ENCODE assay signal across 9 cellular contexts in genomic region chr5:1101991-1102713, GRCh38. TPM values are rescaled to one million over a fixed set of nuclear protein-coding genes. Genes with fewer than 3 reads are reported as not detected.
A peak's percentile ranks its signal among the peaks of the same experiment; 100 is the strongest.
DNase-seq lines count a peak whose midpoint lies in the region; ATAC-seq, FAIRE-seq and TF ChIP-seq lines count a peak whose summit lies in the region.
"Had no signal": no experiment of that assay in that cellular context is flagged by ENCODE, and none has a peak within 500 bp of the region (broad histone marks: within the 10 kb centered on the region; RNA-seq: fewer than 3 reads in every experiment).

No MANE protein-coding gene starts in this region.

- H3K79me2 ChIP-seq in HepG2 (ENCODE audit: insufficient read depth, low read length) = peaks cover 72% of the 10 kb centered on the region

- H3K9ac ChIP-seq in NT2/D1 (ENCODE audit: insufficient read length, low read depth) (peak overlapping the region; percentile 61), HepG2 (ENCODE audit: insufficient read depth, low read depth, low read length) (0 out of 2 replicates have a peak overlapping the region, but pooled peaks have one; percentile 7)

- peak overlapping the region; percentile 70 for H3K27ac Mint-ChIP-seq in stimulated activated memory B cell treated with anti-CD40 and anti-IgM and Interleukin-4, amounts not matched to agents 10 μg/mL and 1 μg/mL and 100 μg/mL, for 72 hours

- no peak for TF ChIP-seq CTCF in HepG2 (CRISPR knock-in tag; IDR thresholded peaks at IDR 0.05)

- H3K4me1 ChIP-seq in NT2/D1 (ENCODE audit: insufficient read depth, insufficient read length) = peaks cover 47% of the 10 kb centered on the region
- peaks cover 55% of the 10 kb centered on the region for H3K4me1 ChIP-seq in HepG2 (ENCODE audit: insufficient read depth, low read length)

- H3K36me3 Mint-ChIP-seq in stimulated activated memory B cell treated with anti-CD40 and anti-IgM and Interleukin-4, amounts not matched to agents 10 μg/mL and 1 μg/mL and 100 μg/mL, for 72 hours = no peaks in the 10 kb centered on the region

- H3K27ac ChIP-seq in HepG2 (ENCODE audit: extremely low read length, insufficient read depth, low read length) = no peak overlapping the region

- H3K36me3 ChIP-seq in NT2/D1 (ENCODE audit: insufficient read depth, insufficient read length, low read length) (peaks cover 7% of the 10 kb centered on the region), HepG2 (replicated peaks in 1 of 2; ENCODE audit: control insufficient read depth in 1 of 2, insufficient read depth in 2 of 2, low read length in 2 of 2) (peaks cover 3 to 10% of the 10 kb centered on the region in 2 experiments; a peak in 2 of 5 replicates)

- no peak overlapping the region for H3K4me3 ChIP-seq in NT2/D1 (ENCODE audit: insufficient read length, low read depth)
- no peak overlapping the region for H3K4me3 ChIP-seq in HepG2 (replicated peaks in 1 of 3; ENCODE audit: insufficient read depth in 1 of 3, low read depth in 2 of 3, low read length in 3 of 3)

- POLR2A ChIA-PET in HepG2 (lab: Yijun Ruan, JAX) = no interaction called here

- CTCF ChIA-PET in HepG2 (lab: Yijun Ruan, JAX; ENCODE audit: low intra/inter-chr PET ratio, low total read pairs) = no interaction called here

- H3K9me3 ChIP-seq in NT2/D1 (ENCODE audit: insufficient read depth, low read length) = no peaks in the 10 kb centered on the region
- H3K9me3 ChIP-seq in HepG2 (ENCODE audit: low read length) = no peaks in the 10 kb centered on the region

- TF ChIP-seq EP300 in HepG2 (IDR thresholded peaks at IDR 0.05; ENCODE audit: low read depth in 2 of 2, low read length in 2 of 2) = no peak
- TF ChIP-seq EP300 in HepG2 (CRISPR knock-in tag; IDR thresholded peaks at IDR 0.05; ENCODE audit: borderline replicate concordance) = no peak

- WGBS in HepG2 (ENCODE audit: low lambda C conversion rate) = 79% methylated on average over 14 of the region's 22 CpGs

- H2AFZ ChIP-seq in HepG2 (ENCODE audit: low read length) = no peak overlapping the region

- no TSS peak for BruUV-seq in HepG2 (replicated peaks; lab: Mats Ljungman, UMichigan)

- TF ChIP-seq POLR2A in HepG2 (IDR thresholded peaks at IDR 0.05; ENCODE audit: insufficient read depth in 1 of 2, low read depth in 2 of 2, low read length in 2 of 2) = no peak

- H3K27me3 ChIP-seq in NT2/D1 (ENCODE audit: insufficient read depth, insufficient read length) = no peaks in the 10 kb centered on the region
- H3K27me3 ChIP-seq in HepG2 (ENCODE audit: control insufficient read depth in 1 of 2, insufficient read depth in 2 of 2, low read length in 2 of 2) = no peaks in the 10 kb centered on the region; a peak in 1 of 5 replicates

- intact Hi-C loops in HepG2 (cut with micrococcal nuclease; ENCODE audit: unreplicated experiment) = no loop called here
- intact Hi-C loops in posterior vena cava (cut with DNase I) = no loop called here

- in situ Hi-C loops in HepG2 (cut with HindIII; ENCODE audit: extremely low pct_ligation_motif_present, low pct_unique_long_range_greater_than_20kb) = loop anchor here (5.0 kb wide), 1 partner anchor 35 kb away; no protein-coding TSS in a partner anchor

- H3K27me3 Mint-ChIP-seq in stimulated activated memory B cell treated with anti-CD40 and anti-IgM and Interleukin-4, amounts not matched to agents 10 μg/mL and 1 μg/mL and 100 μg/mL, for 72 hours = no peaks in the 10 kb centered on the region

- no peak overlapping the region; the same call in 1 of the 2 replicates for H3K4me2 ChIP-seq in HepG2 (ENCODE audit: low read depth, low read length)

- H4K20me1 ChIP-seq in HepG2 (ENCODE audit: insufficient read depth, low read length) = peaks cover 33% of the 10 kb centered on the region; the same call in 1 of the 2 replicates

- ATAC-seq in HepG2 (no peak), HG03025 (IDR thresholded peaks at IDR 0.05; ENCODE audit: low FRiP score, unreplicated experiment) (no peak)
- no peak for ATAC-seq in stimulated activated memory B cell treated with anti-CD40 and anti-IgM and Interleukin-4, amounts not matched to agents 10 μg/mL and 1 μg/mL and 100 μg/mL, for 72 hours

- peaks cover 58% of the 10 kb centered on the region for H3K4me1 Mint-ChIP-seq in stimulated activated memory B cell treated with anti-CD40 and anti-IgM and Interleukin-4, amounts not matched to agents 10 μg/mL and 1 μg/mL and 100 μg/mL, for 72 hours

- no peak for TF ChIP-seq RAD21 in HepG2 (CRISPR knock-in tag; IDR thresholded peaks at IDR 0.05)

- peak overlapping the region; percentile 45 for H3K4me3 Mint-ChIP-seq in stimulated activated memory B cell treated with anti-CD40 and anti-IgM and Interleukin-4, amounts not matched to agents 10 μg/mL and 1 μg/mL and 100 μg/mL, for 72 hours

- FAIRE-seq in HepG2 (lab: Jason Lieb, UNC) = no peak

- H3K9me3 Mint-ChIP-seq in stimulated activated memory B cell treated with anti-CD40 and anti-IgM and Interleukin-4, amounts not matched to agents 10 μg/mL and 1 μg/mL and 100 μg/mL, for 72 hours = no peaks in the 10 kb centered on the region

- DNase-seq in NT2/D1 (ENCODE audit: low read depth, low spot score) (peak; percentile 50), dermis blood vessel endothelial cell (peak; percentile 62), HepG2 (ENCODE audit: low spot score) (no peak), posterior vena cava (ENCODE audit: low spot score) (no peak), NCI-H128 (lab: John Stamatoyannopoulos, UW; ENCODE audit: unreplicated experiment) (no peak)
- DNase-seq: activated naive CD4-positive, alpha-beta T cell; SHP77 treated with DMSO at 0.1 percent for 48 hours had no signal

TF ChIP-seq in HepG2, 621 proteins besides CTCF, POLR2A, EP300 and RAD21 (continues in another document):
- TF ChIP-seq, protein P1, sequence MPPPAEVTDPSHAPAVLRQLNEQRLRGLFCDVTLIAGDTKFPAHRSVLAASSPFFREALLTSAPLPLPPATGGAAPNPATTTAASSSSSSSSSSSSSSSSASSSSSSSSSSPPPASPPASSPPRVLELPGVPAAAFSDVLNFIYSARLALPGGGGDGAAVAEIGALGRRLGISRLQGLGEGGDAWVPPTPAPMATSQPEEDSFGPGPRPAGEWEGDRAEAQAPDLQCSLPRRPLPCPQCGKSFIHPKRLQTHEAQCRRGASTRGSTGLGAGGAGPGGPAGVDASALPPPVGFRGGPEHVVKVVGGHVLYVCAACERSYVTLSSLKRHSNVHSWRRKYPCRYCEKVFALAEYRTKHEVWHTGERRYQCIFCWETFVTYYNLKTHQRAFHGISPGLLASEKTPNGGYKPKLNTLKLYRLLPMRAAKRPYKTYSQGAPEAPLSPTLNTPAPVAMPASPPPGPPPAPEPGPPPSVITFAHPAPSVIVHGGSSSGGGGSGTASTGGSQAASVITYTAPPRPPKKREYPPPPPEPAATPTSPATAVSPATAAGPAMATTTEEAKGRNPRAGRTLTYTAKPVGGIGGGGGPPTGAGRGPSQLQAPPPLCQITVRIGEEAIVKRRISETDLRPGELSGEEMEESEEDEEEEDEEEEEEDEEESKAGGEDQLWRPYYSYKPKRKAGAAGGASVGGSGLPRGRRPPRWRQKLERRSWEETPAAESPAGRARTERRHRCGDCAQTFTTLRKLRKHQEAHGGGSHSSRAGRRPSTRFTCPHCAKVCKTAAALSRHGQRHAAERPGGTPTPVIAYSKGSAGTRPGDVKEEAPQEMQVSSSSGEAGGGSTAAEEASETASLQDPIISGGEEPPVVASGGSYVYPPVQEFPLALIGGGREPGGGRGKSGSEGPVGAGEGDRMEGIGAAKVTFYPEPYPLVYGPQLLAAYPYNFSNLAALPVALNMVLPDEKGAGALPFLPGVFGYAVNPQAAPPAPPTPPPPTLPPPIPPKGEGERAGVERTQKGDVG (CRISPR knock-in tag; IDR thresholded peaks at IDR 0.05; ENCODE audit: borderline replicate concordance) = peak; percentile 19; the same call in 1 of the 2 replicates
- TF ChIP-seq HNRNPL (IDR thresholded peaks at IDR 0.05; ENCODE audit: low read depth, low read length) (0 out of 2 replicates have a peak, but pooled peaks have one; percentile 9), ZFAT (CRISPR knock-in tag; conservative IDR thresholded peaks at IDR 0.05) (no peak), AGO2 (optimal IDR thresholded peaks at IDR 0.05; ENCODE audit: low read depth, low read length) (peak; percentile 77)

RNA-seq across cellular contexts. Expression of gene SLC12A7, which starts 9.7 kb away (rescaled TPM):
- total RNA-seq in dermis blood vessel endothelial cell (31.3 and 38.8 TPM in 2 replicates), HepG2 (2016; rRNA removed; fragmentation: Illumina TruSeq; extraction: Trizol) (7.4 and 14.0 TPM in 2 replicates), posterior vena cava (10 to 100 TPM; 23.8 to 34.6 TPM)
- 9.5 and 12.5 TPM in 2 replicates for total RNA-seq in HepG2 (2016; cell fraction: cytosol; rRNA removed; fragmentation: Illumina TruSeq; extraction: Trizol; ENCODE audit: low read depth)
- total RNA-seq in HepG2 (2016; cell fraction: insoluble cytoplasmic fraction; rRNA removed; fragmentation: Illumina TruSeq; extraction: Trizol) = 5.2 and 15.7 TPM in 2 replicates
- 6.9 and 7.7 TPM in 2 replicates for total RNA-seq in HepG2 (2016; cell fraction: membrane; rRNA removed; fragmentation: Illumina TruSeq; extraction: Trizol)
- 21.8 and 25.8 TPM in 2 replicates for total RNA-seq in HepG2 (2016; cell fraction: nucleus; rRNA removed; fragmentation: Illumina TruSeq; extraction: Trizol)
- polyA plus RNA-seq in HepG2 (2011; rRNA removed) = 18.5 and 25.6 TPM in 2 replicates
- 11.8 and 15.1 TPM in 2 replicates for polyA plus RNA-seq in HepG2 (2011; cell fraction: cytosol; rRNA removed)
- polyA plus RNA-seq in HepG2 (2011; cell fraction: nucleus; rRNA removed) = 164 and 213 TPM in 2 replicates
- 28.2 and 30.9 TPM in 2 replicates for polyA plus RNA-seq in HepG2 (2012)
- polyA plus RNA-seq in HepG2 (2016; cell fraction: cytosol; fragmentation: Illumina TruSeq; extraction: Trizol; ENCODE audit: low read depth) = 1.4 and 1.6 TPM in 2 replicates
- 6.3 and 7.6 TPM in 2 replicates for polyA plus RNA-seq in HepG2 (2016; cell fraction: insoluble cytoplasmic fraction; fragmentation: Illumina TruSeq; extraction: Trizol; ENCODE audit: low read depth)
- 3.2 and 3.7 TPM in 2 replicates for polyA plus RNA-seq in HepG2 (2016; cell fraction: membrane; fragmentation: Illumina TruSeq; extraction: Trizol; ENCODE audit: low read depth)
- polyA plus RNA-seq in HepG2 (2016; cell fraction: nucleus; fragmentation: Illumina TruSeq; extraction: Trizol; ENCODE audit: insufficient read depth, low read depth) = 88.5 and 93.5 TPM in 2 replicates
- polyA minus RNA-seq in HepG2 (2011; rRNA and poly(A)+ RNA removed; ENCODE audit: low replicate concordance) = 6.3 and 47.1 TPM in 2 replicates
- polyA minus RNA-seq in HepG2 (2011; cell fraction: cytosol; rRNA and poly(A)+ RNA removed) = 14.7 and 16.2 TPM in 2 replicates
- 40.3 and 44.4 TPM in 2 replicates for polyA minus RNA-seq in HepG2 (2011; cell fraction: nucleus; rRNA and poly(A)+ RNA removed)

Comparison
In these comparisons a context has a peak if more than half of its experiments do, and no peak if none do; other contexts are left out.
1. DNase-seq: peak in NT2/D1 (single experiment) and dermis blood vessel endothelial cell (single experiment); none in HepG2 (single experiment), posterior vena cava (single experiment) and NCI-H128 (single experiment).